In genomic region chr4:167973513-167973912, GRCh38 we compare ENCODE assay signal across 8 cellular contexts.
"Had no signal": no experiment of that assay in that cellular context is flagged by ENCODE, and none has a peak within 500 bp of the region (broad histone marks: within the 10 kb centered on the region; RNA-seq: fewer than 3 reads in every experiment).

No MANE protein-coding gene starts in this region.

- ATAC-seq: GM23338, HCT116 had no signal

- H3K4me3 Mint-ChIP-seq: GM23338, H9, HFFc6 had no signal

- DNase-seq: GM23248, GOT3, H7, H9, HCEC 1CT, HFFc6 had no signal

- H3K4me1 Mint-ChIP-seq: GM23338, H9 had no signal

- H3K27ac Mint-ChIP-seq: GM23338, H9, HFFc6 had no signal
